In the genomic region with DNA sequence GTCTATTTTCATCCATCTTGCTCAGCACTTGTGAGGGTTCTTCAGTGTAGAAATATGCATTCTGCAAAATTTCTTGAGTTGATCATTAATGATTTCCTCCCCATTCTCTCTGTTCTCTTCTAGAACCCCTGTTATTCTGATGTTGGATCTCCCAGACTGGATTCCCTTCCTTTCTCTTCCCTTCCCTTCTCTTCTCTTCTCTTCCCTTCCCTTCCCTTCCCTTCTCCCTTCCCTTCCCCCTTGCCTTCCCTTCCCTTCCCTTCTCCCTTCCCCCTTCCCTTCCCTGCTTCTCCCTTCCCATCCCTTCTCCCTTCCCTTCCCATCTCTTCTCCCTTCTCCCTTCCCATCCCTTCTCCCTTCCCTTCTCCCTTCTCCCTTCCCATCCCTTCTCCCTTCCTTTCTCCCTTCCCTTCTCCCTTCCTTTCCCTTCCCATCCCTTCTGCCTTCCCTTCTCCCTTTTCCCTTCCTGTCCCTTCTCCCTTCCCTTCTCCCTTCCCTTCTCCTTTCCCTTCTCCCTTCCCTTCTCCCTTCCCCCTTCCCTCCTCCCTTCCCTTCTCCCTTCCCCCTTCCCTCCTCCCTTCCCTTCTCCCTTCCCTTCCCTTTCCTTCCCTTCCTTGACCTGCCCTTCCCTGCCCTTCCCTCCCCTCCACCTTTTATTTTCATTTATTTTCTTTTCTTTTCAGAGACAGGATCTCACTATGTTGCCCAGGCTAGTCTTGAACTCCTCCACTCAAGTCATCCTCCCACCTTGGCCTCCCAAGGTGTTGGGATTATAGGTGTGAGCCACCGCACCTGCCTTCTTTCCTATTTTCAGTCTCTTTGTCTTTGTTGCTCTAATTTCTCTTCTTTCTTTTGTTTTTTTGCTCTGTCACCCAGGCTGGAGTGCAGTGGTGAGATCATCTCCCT, we compare ENCODE assay signal across 17 cellular contexts. TPM values are rescaled to one million over a fixed set of nuclear protein-coding genes. Genes with fewer than 3 reads are reported as not detected.
DNase-seq lines count a peak whose midpoint lies in the region; ATAC-seq, FAIRE-seq and TF ChIP-seq lines count a peak whose summit lies in the region.
"Had no signal": no experiment of that assay in that cellular context is flagged by ENCODE, and none has a peak within 500 bp of the region (broad histone marks: within the 10 kb centered on the region; RNA-seq: fewer than 3 reads in every experiment).

No MANE protein-coding gene starts in this region.

- ATAC-seq in WTC11, result no peak

- no peaks in the 10 kb centered on the region for H3K36me3 ChIP-seq in breast epithelium
- H3K36me3 ChIP-seq in keratinocyte (ENCODE audit: control insufficient read depth in 2 of 2, extremely low read depth in 1 of 2, insufficient read depth in 2 of 2, low read length in 2 of 2), result no peaks in the 10 kb centered on the region

- H3K27ac ChIP-seq in breast epithelium (no peak overlapping the region), keratinocyte (ENCODE audit: control insufficient read depth, insufficient read depth, low read length) (peak overlapping the region; percentile 93)

- H3K4me3 Mint-ChIP-seq in MCF 10A (ENCODE audit: unreplicated experiment) (no peak overlapping the region), WTC11 (no peak overlapping the region)

- H3K27me3 ChIP-seq in breast epithelium, result no peaks in the 10 kb centered on the region
- no peaks in the 10 kb centered on the region for H3K27me3 ChIP-seq in keratinocyte (ENCODE audit: control insufficient read depth, extremely low read depth, insufficient read depth, low read length)

- FAIRE-seq in keratinocyte (lab: Jason Lieb, UNC), result peak; percentile 66
- FAIRE-seq: A204.1, GM12878 had no signal

- intact Hi-C loops in MCF 10A (cut with micrococcal nuclease), result no loop called here
- intact Hi-C loops in breast epithelium (cut with DNase I; ENCODE audit: low total_unique reads), result no loop called here

- H3K27ac Mint-ChIP-seq in MCF 10A (ENCODE audit: low read depth, unreplicated experiment) (peak overlapping the region; percentile 5), WTC11 (no peak overlapping the region)

- H3K4me1 ChIP-seq in breast epithelium (no peaks in the 10 kb centered on the region), keratinocyte (ENCODE audit: control insufficient read depth, extremely low read depth, insufficient read depth, low read length) (peaks cover 39% of the 10 kb centered on the region)

- H3K9me3 ChIP-seq in breast epithelium (no peaks in the 10 kb centered on the region), keratinocyte (ENCODE audit: control insufficient read depth, low read depth, low read length) (no peaks in the 10 kb centered on the region)

- H3K4me3 ChIP-seq in breast epithelium, result no peak overlapping the region
- peak overlapping the region in 2 of 3 experiments; percentile 11 to 33 for H3K4me3 ChIP-seq in keratinocyte (ENCODE audit: control insufficient read depth in 2 of 3, extremely low read depth in 1 of 3, insufficient read depth in 2 of 3, low read depth in 1 of 3, low read length in 3 of 3)
- H3K4me3 ChIP-seq: GM12878, GM23248 had no signal

- in situ Hi-C loops in ACHN (cut with HindIII; ENCODE audit: low pct_ligation_motif_present, low pct_unique_long_range_greater_than_20kb, low sequenced_read_pairs), result no loop called here

- TF ChIP-seq POLR2A in breast epithelium (IDR thresholded peaks at IDR 0.05), result no peak

- no peaks in the 10 kb centered on the region for H3K9me1 ChIP-seq in keratinocyte (ENCODE audit: control insufficient read depth, extremely low read depth, insufficient read depth, low read length)

- TF ChIP-seq CTCF in MCF 10A (IDR thresholded peaks at IDR 0.05; ENCODE audit: unreplicated experiment), result no peak
- no peak for TF ChIP-seq CTCF in breast epithelium (IDR thresholded peaks at IDR 0.05)
- TF ChIP-seq CTCF in WTC11 (IDR thresholded peaks at IDR 0.05), result no peak
- TF ChIP-seq CTCF in keratinocyte (optimal IDR thresholded peaks at IDR 0.05 in 1 of 3, IDR thresholded peaks at IDR 0.05 in 1 of 3, conservative IDR thresholded peaks at IDR 0.05 in 1 of 3; ENCODE audit: extremely low read depth in 1 of 3, insufficient read depth in 2 of 3, low read length in 3 of 3), result no peak

- no peaks in the 10 kb centered on the region for H3K79me2 ChIP-seq in keratinocyte (ENCODE audit: control insufficient read depth, insufficient read depth, low read length)

- H3K9me3 Mint-ChIP-seq in MCF 10A (ENCODE audit: unreplicated experiment) (no peaks in the 10 kb centered on the region), WTC11 (peaks cover 5% of the 10 kb centered on the region; the same call in 1 of the 2 replicates)

- H3K27me3 Mint-ChIP-seq in MCF 10A (ENCODE audit: insufficient read depth, unreplicated experiment), result no peaks in the 10 kb centered on the region
- H3K27me3 Mint-ChIP-seq in WTC11 (ENCODE audit: low read depth), result no peaks in the 10 kb centered on the region

- POLR2A ChIA-PET in MCF 10A (lab: Yijun Ruan, JAX) (interaction anchor here (0.6 kb wide), 1 partner anchor 442 kb away, joined by 4 read pairs; no protein-coding TSS in a partner anchor), WTC11 (lab: Charles Lee) (no interaction called here)

- no peaks in the 10 kb centered on the region for H3K36me3 Mint-ChIP-seq in MCF 10A (ENCODE audit: insufficient read depth, unreplicated experiment)
- no peaks in the 10 kb centered on the region for H3K36me3 Mint-ChIP-seq in WTC11
- H3K36me3 Mint-ChIP-seq: CD14-positive monocyte had no signal

- peak overlapping the region; percentile 82 for H3K4me2 ChIP-seq in keratinocyte (ENCODE audit: control insufficient read depth, extremely low read depth, insufficient read depth, low read depth, low read length)

- dilution Hi-C loops in keratinocyte (cut with MboI; ENCODE audit: extremely low pct_ligation_motif_present, low sequenced_read_pairs), result no loop called here

- CTCF ChIA-PET in MCF 10A (lab: Yijun Ruan, JAX), result interaction anchor here (0.7 to 4.9 kb wide), 4 partner anchors 12 to 70 kb away, joined by 3 to 55 read pairs (median 16); no protein-coding TSS in a partner anchor
- CTCF ChIA-PET in WTC11 (lab: Charles Lee), result interaction anchor here (1.0 to 4.1 kb wide), 3 partner anchors 12 to 71 kb away, joined by 3 to 70 read pairs (median 31); no protein-coding TSS in a partner anchor

- DNase-seq in MCF 10A (ENCODE audit: unreplicated experiment) (no peak), breast epithelium (ENCODE audit: low spot score in 2 of 2) (no peak), WTC11 (ENCODE audit: low spot score) (no peak), keratinocyte (ENCODE audit: low read depth, low spot score) (no peak), ACHN (no peak), GOT3 (lab: John Stamatoyannopoulos, UW) (no peak), CD1c-positive myeloid dendritic cell (ENCODE audit: extremely low spot score) (no peak)
- DNase-seq in activated CD4-positive, alpha-beta T cell treated with anti-CD3 and anti-CD28 coated beads, Interleukin-2, amount 50 U/mL, for 48 hours, result no peak
- DNase-seq: DMS79, NCI-H1417 treated with DMSO at 0.1 percent for 48 hours, NCI-H2029, NCI-H2171 treated with DMSO at 0.1 percent for 48 hours, NCI-H510A treated with DMSO at 0.1 percent for 48 hours had no signal

- no peaks in the 10 kb centered on the region for H4K20me1 ChIP-seq in keratinocyte (ENCODE audit: control insufficient read depth, extremely low read depth, insufficient read depth, low read length)

- H3K4me1 Mint-ChIP-seq in MCF 10A (ENCODE audit: insufficient read depth, unreplicated experiment), result peaks cover 15% of the 10 kb centered on the region
- H3K4me1 Mint-ChIP-seq in WTC11, result peaks cover 21% of the 10 kb centered on the region
- H3K4me1 Mint-ChIP-seq: CD14-positive monocyte had no signal

- BruUV-seq in MCF 10A (replicated peaks; lab: Mats Ljungman, UMichigan), result no TSS peak

- H3K9ac ChIP-seq in keratinocyte (ENCODE audit: control insufficient read depth, extremely low read depth, insufficient read depth, low read length), result no peak overlapping the region

- H2AFZ ChIP-seq in keratinocyte (ENCODE audit: control insufficient read depth, low read length), result peak overlapping the region; percentile 86

TF ChIP-seq in WTC11, 78 proteins besides CTCF, POLR2A, EP300 and RAD21:
- TF ChIP-seq ZNF121 (CRISPR knock-in tag; IDR thresholded peaks at IDR 0.05), result peak; percentile 25; the same call in 1 of the 2 replicates
- no peak for TF ChIP-seq ZBTB21 (CRISPR knock-in tag; IDR thresholded peaks at IDR 0.05; ENCODE audit: borderline replicate concordance)
TF ChIP-seq in WTC11: peak in this region for 1.

RNA-seq across cellular contexts. Expression of a gene that starts 24.9 kb away (rescaled TPM):
- 89.4 and 92.0 TPM in 2 replicates for total RNA-seq in MCF 10A (2022)
- total RNA-seq in breast epithelium, result 10 to 100 TPM; 63.4 to 97.3 (median 85.5) TPM
- 102 to 107 TPM (median 103 TPM) in 3 replicates for total RNA-seq in WTC11 (2021)
- 95.9 to 125 TPM (median 118 TPM) in 3 replicates for polyA plus RNA-seq in keratinocyte
- 60.1 TPM for polyA plus RNA-seq in keratinocyte (2011; ENCODE audit: low read depth)
- polyA plus RNA-seq in keratinocyte (2011; cell fraction: cytosol; rRNA removed), result 84.0 and 94.1 TPM in 2 replicates
- polyA plus RNA-seq in keratinocyte (2011; cell fraction: nucleus; rRNA removed), result 128 and 130 TPM in 2 replicates
- 37.4 and 70.8 TPM in 2 replicates for polyA plus RNA-seq in keratinocyte (2012; ENCODE audit: low replicate concordance)
- 155 to 189 TPM (median 185 TPM) in 3 replicates for polyA minus RNA-seq in keratinocyte
- polyA minus RNA-seq in keratinocyte (2011; cell fraction: cytosol; rRNA and poly(A)+ RNA removed), result 91.1 TPM
- 99.2 and 183 TPM in 2 replicates for polyA minus RNA-seq in keratinocyte (2011; cell fraction: nucleus; rRNA and poly(A)+ RNA removed)
- polyA plus RNA-seq: CD14-positive monocyte had no signal

Comparison
In these comparisons a context has a peak if more than half of its experiments do, and no peak if none do; other contexts are left out.
1. H3K4me3 ChIP-seq: peak in keratinocyte (2 of 3); none in breast epithelium (0 of 3).